8 cellular contexts compared by ENCODE assay signal in the genomic region with DNA sequence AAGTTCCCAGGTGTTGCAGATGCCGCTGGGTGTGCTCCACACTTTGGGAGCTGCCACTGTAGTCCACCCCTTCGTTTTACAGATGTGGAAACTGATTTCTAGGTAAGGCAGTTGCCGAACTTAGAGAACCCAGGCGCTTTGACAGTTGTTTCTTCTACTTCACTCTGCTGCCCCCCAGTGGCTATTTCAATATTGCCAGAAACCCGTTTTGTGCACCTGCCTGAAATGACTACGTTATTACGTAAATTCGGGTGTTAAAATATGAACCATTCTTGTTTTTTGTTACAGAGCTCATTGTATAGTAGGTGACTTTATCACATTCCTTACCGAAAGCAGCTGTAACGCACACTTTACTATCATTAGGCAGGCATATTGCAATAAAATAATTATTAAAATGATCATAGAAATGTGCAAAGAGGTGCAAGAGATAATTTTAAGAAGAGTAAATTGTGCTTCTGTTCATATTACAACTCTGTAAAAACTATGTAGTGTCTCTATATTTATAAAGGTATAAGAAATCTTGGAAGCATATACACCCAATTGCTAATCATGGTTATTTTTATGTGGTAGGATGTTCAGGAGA. TPM values are rescaled to one million over a fixed set of nuclear protein-coding genes. Genes with fewer than 3 reads are reported as not detected.
DNase-seq lines count a peak whose midpoint lies in the region; ATAC-seq lines count a peak whose summit lies in the region.

No MANE protein-coding gene starts in this region.

- no peaks in the 10 kb centered on the region for H3K36me3 Mint-ChIP-seq in T-cell
- no peaks in the 10 kb centered on the region for H3K36me3 Mint-ChIP-seq in activated naive CD8-positive, alpha-beta T cell treated with anti-CD3 and anti-CD28 coated beads, Interleukin-2, amount 50 U/mL, for 24 hours (ENCODE audit: low read depth)

- intact Hi-C loops in left cardiac atrium (cut with DNase I) (loop anchor here in 1 of 2 donors (5.0 kb wide), 1 partner anchor 121 kb away; no protein-coding TSS in a partner anchor), sciatic nerve (cut with DNase I) (no loop called here)

- DNase-seq in GF-D8 (lab: John Stamatoyannopoulos, UW) (peak; percentile 24), NCI-H1105 treated with DMSO at 0.1 percent for 48 hours (lab: John Stamatoyannopoulos, UW) (peak; percentile 60), T-cell (peak; percentile 51 to 88 (median 78)), left cardiac atrium (peak; percentile 56), sciatic nerve (ENCODE audit: low spot score) (peak; percentile 86), GOT3 (lab: John Stamatoyannopoulos, UW) (no peak)
- peak; percentile 89 for DNase-seq in activated naive CD8-positive, alpha-beta T cell treated with anti-CD3 and anti-CD28 coated beads, Interleukin-2, amount 50 U/mL, for 24 hours

- H3K4me1 Mint-ChIP-seq in T-cell: peaks cover 0 to 4% (median 3%) of the 10 kb centered on the region in 3 donors
- H3K4me1 Mint-ChIP-seq in activated naive CD8-positive, alpha-beta T cell treated with anti-CD3 and anti-CD28 coated beads, Interleukin-2, amount 50 U/mL, for 24 hours: peaks cover 6% of the 10 kb centered on the region

- CTCF ChIA-PET in T-cell (lab: Charles Lee): interaction anchor here (0.5 to 2.5 kb wide), 20 partner anchors 20 to 628 kb away, joined by 3 to 34 read pairs (median 4); no protein-coding TSS in a partner anchor

- POLR2A ChIA-PET in T-cell (lab: Charles Lee): no interaction called here

- ATAC-seq in T-cell (replicated peaks in 1 of 4) (peak; percentile 69 to 77 (median 72)), left cardiac atrium (peak; percentile 49 to 50), sciatic nerve (peak; percentile 46), GM21390 (IDR thresholded peaks at IDR 0.05; ENCODE audit: unreplicated experiment) (no peak)
- peak; percentile 46 for ATAC-seq in activated naive CD8-positive, alpha-beta T cell treated with anti-CD3 and anti-CD28 coated beads, Interleukin-2, amount 50 U/mL, for 24 hours

- no peaks in the 10 kb centered on the region for H3K27me3 Mint-ChIP-seq in T-cell
- no peaks in the 10 kb centered on the region for H3K27me3 Mint-ChIP-seq in activated naive CD8-positive, alpha-beta T cell treated with anti-CD3 and anti-CD28 coated beads, Interleukin-2, amount 50 U/mL, for 24 hours

- H3K27ac Mint-ChIP-seq in T-cell: no peak overlapping the region
- no peak overlapping the region for H3K27ac Mint-ChIP-seq in activated naive CD8-positive, alpha-beta T cell treated with anti-CD3 and anti-CD28 coated beads, Interleukin-2, amount 50 U/mL, for 24 hours

- no peak overlapping the region for H3K4me3 Mint-ChIP-seq in T-cell
- H3K4me3 Mint-ChIP-seq in activated naive CD8-positive, alpha-beta T cell treated with anti-CD3 and anti-CD28 coated beads, Interleukin-2, amount 50 U/mL, for 24 hours: no peak overlapping the region

- H3K9me3 Mint-ChIP-seq in T-cell: no peaks in the 10 kb centered on the region
- H3K9me3 Mint-ChIP-seq in activated naive CD8-positive, alpha-beta T cell treated with anti-CD3 and anti-CD28 coated beads, Interleukin-2, amount 50 U/mL, for 24 hours: no peaks in the 10 kb centered on the region

RNA-seq across cellular contexts. Expression of gene OTOA, which starts 44.9 kb away (rescaled TPM):
- total RNA-seq in T-cell (under 1 TPM in 3 of 5 donors, not detected in 2; 0.18 to 0.20 (median 0.19) TPM), left cardiac atrium (under 1 TPM in 1 of 2 donors, not detected in 1; 0.29 TPM), sciatic nerve (0.31 TPM)

RNA-seq across cellular contexts. Expression of gene IGSF6, which starts 56.2 kb away (rescaled TPM):
- total RNA-seq in T-cell: under 1 TPM; 0.15 to 0.60 (median 0.28) TPM
- 1 to 10 TPM; 4.8 to 5.8 TPM for total RNA-seq in left cardiac atrium
- total RNA-seq in sciatic nerve: 9.1 TPM
